ENCODE assay signal across 8 cellular contexts in genomic region chr16:57519796-57520360, GRCh38. TPM values are rescaled to one million over a fixed set of nuclear protein-coding genes. Genes with fewer than 3 reads are reported as not detected.
DNase-seq lines count a peak whose midpoint lies in the region; ATAC-seq and TF ChIP-seq lines count a peak whose summit lies in the region.

No MANE protein-coding gene starts in this region.

- intact Hi-C loops in ascending aorta (cut with DNase I) = loop anchor here (1.0 to 5.0 kb wide), 3 partner anchors 43 to 101 kb away; partner anchors contain the start of gene POLR2C

- no peak overlapping the region for H3K9ac ChIP-seq in smooth muscle cell (ENCODE audit: low read depth)

- H2AFZ ChIP-seq in smooth muscle cell (ENCODE audit: low read depth) = no peak overlapping the region

- TF ChIP-seq CTCF in BE2C (IDR thresholded peaks at IDR 0.05; ENCODE audit: low read depth, low read length) (peak; percentile 99), ascending aorta (IDR thresholded peaks at IDR 0.05) (peak; percentile 81 to 98 (median 85)), smooth muscle cell (IDR thresholded peaks at IDR 0.05; ENCODE audit: borderline replicate concordance, insufficient read depth, poor library complexity, severe bottlenecking) (peak; percentile 97)

- no peaks in the 10 kb centered on the region for H3F3A ChIP-seq in smooth muscle cell (ENCODE audit: low read depth)

- ATAC-seq in GM18867 (IDR thresholded peaks at IDR 0.05; ENCODE audit: unreplicated experiment) = peak; percentile 68

- H3K36me3 ChIP-seq in BE2C = peaks cover 19% of the 10 kb centered on the region
- peaks cover 32 to 36% of the 10 kb centered on the region in 2 donors for H3K36me3 ChIP-seq in ascending aorta
- no peaks in the 10 kb centered on the region for H3K36me3 ChIP-seq in smooth muscle cell (ENCODE audit: low read depth)

- H3K9me3 ChIP-seq in BE2C (no peaks in the 10 kb centered on the region), ascending aorta (no peaks in the 10 kb centered on the region), smooth muscle cell (replicated peaks; ENCODE audit: low read depth) (no peaks in the 10 kb centered on the region)

- no peaks in the 10 kb centered on the region for H3K79me2 ChIP-seq in smooth muscle cell (ENCODE audit: low read depth)

- H3K4me1 ChIP-seq in BE2C (peaks cover 21% of the 10 kb centered on the region), ascending aorta (no peaks in the 10 kb centered on the region), smooth muscle cell (ENCODE audit: low read depth) (no peaks in the 10 kb centered on the region)

- no peak overlapping the region for H3K4me2 ChIP-seq in smooth muscle cell

- WGBS in smooth muscle cell (ENCODE audit: low lambda C conversion rate) = 41% methylated on average over 10 of the region's 10 CpGs

- no peaks in the 10 kb centered on the region for H3K27me3 ChIP-seq in BE2C
- H3K27me3 ChIP-seq in ascending aorta = no peaks in the 10 kb centered on the region
- H3K27me3 ChIP-seq in smooth muscle cell (ENCODE audit: low read depth) = no peaks in the 10 kb centered on the region

- TF ChIP-seq EP300 in Ishikawa (IDR thresholded peaks at IDR 0.05; ENCODE audit: borderline replicate concordance) = no peak

- peak; percentile 97 for TF ChIP-seq RAD21 in Ishikawa (IDR thresholded peaks at IDR 0.05; ENCODE audit: low read depth)

- H3K27ac ChIP-seq in ascending aorta = no peak overlapping the region
- no peak overlapping the region for H3K27ac ChIP-seq in smooth muscle cell (ENCODE audit: low read depth)

- no peak overlapping the region for H3K4me3 ChIP-seq in BE2C (ENCODE audit: low read depth, low read length)
- H3K4me3 ChIP-seq in ascending aorta = no peak overlapping the region
- no peak overlapping the region for H3K4me3 ChIP-seq in smooth muscle cell

- H4K20me1 ChIP-seq in smooth muscle cell (ENCODE audit: low read depth) = no peaks in the 10 kb centered on the region

- DNase-seq in BE2C (peak; percentile 91), T-helper 9 cell (peak; percentile 82), ascending aorta (ENCODE audit: low spot score in 2 of 2) (peak in 1 of 2 donors; percentile 86), hepatic stellate cell (ENCODE audit: low spot score) (peak; percentile 89), smooth muscle cell (lab: John Stamatoyannopoulos, UW; ENCODE audit: unreplicated experiment) (peak; percentile 40), mesenteric fat pad (ENCODE audit: low spot score) (no peak)

TF ChIP-seq in Ishikawa, 13 proteins besides CTCF, POLR2A, EP300 and RAD21:
- TF ChIP-seq CREB1 (IDR thresholded peaks at IDR 0.05; ENCODE audit: low read depth) (no peak), CEBPB (IDR thresholded peaks at IDR 0.05) (no peak), EGR1 (IDR thresholded peaks at IDR 0.05) (no peak), REST (IDR thresholded peaks at IDR 0.05; ENCODE audit: low read depth) (no peak), NFIC (IDR thresholded peaks at IDR 0.05) (no peak), TCF12 (IDR thresholded peaks at IDR 0.05; ENCODE audit: low read depth) (no peak), TAF1 (IDR thresholded peaks at IDR 0.05; ENCODE audit: low read depth) (no peak)

RNA-seq across cellular contexts. Expression of gene CCDC102A, which starts 16.5 kb away (rescaled TPM):
- 12.8 TPM for polyA plus RNA-seq in BE2C (2012; ENCODE audit: insufficient read depth, insufficient read length, low read depth)
- total RNA-seq in ascending aorta (13.7 TPM), smooth muscle cell (10.8 and 13.4 TPM in 2 replicates), mesenteric fat pad (5.0 TPM)
- 21.9 and 25.3 TPM in 2 replicates for polyA plus RNA-seq in smooth muscle cell

RNA-seq across cellular contexts. Expression of gene ADGRG5, which starts 22.6 kb away (rescaled TPM):
- 0.09 TPM for polyA plus RNA-seq in BE2C (2012; ENCODE audit: insufficient read depth, insufficient read length, low read depth)
- total RNA-seq in ascending aorta = not detected
- not detected in 2 replicates for total RNA-seq in smooth muscle cell
- polyA plus RNA-seq in smooth muscle cell = not detected in 2 replicates
- total RNA-seq in mesenteric fat pad = 0.10 TPM

RNA-seq across cellular contexts. Expression of gene DOK4, which starts 33.6 kb away (rescaled TPM):
- polyA plus RNA-seq in BE2C (2012; ENCODE audit: insufficient read depth, insufficient read length, low read depth) = 342 TPM
- 40.2 TPM for total RNA-seq in ascending aorta
- total RNA-seq in smooth muscle cell = 36.5 and 43.5 TPM in 2 replicates
- 73.6 and 95.6 TPM in 2 replicates for polyA plus RNA-seq in smooth muscle cell
- total RNA-seq in mesenteric fat pad = 7.3 TPM

RNA-seq across cellular contexts. Expression of gene POLR2C, which starts 57.4 kb away (rescaled TPM):
- polyA plus RNA-seq in BE2C (2012; ENCODE audit: insufficient read depth, insufficient read length, low read depth) = 481 TPM
- total RNA-seq in ascending aorta (110 TPM), smooth muscle cell (60.9 and 90.0 TPM in 2 replicates), mesenteric fat pad (42.9 TPM)
- 58.0 and 67.3 TPM in 2 replicates for polyA plus RNA-seq in smooth muscle cell
